ENCODE assay signal across 25 cellular contexts in genomic region chr16:23255000-23255399, GRCh38. TPM values are rescaled to one million over a fixed set of nuclear protein-coding genes. Genes with fewer than 3 reads are reported as not detected.
"Had no signal": no experiment of that assay in that cellular context is flagged by ENCODE, and none has a peak within 500 bp of the region (broad histone marks: within the 10 kb centered on the region; RNA-seq: fewer than 3 reads in every experiment).

No MANE protein-coding gene starts in this region.

- H3K27ac ChIP-seq: adrenal gland, body of pancreas, cardiac muscle cell, KMS-11 had no signal

- H3K4me1 ChIP-seq: adrenal gland, body of pancreas had no signal

- H3K4me3 Mint-ChIP-seq: activated CD4-positive, alpha-beta memory T cell treated with anti-CD3 and anti-CD28 coated beads, Interleukin-2, amount 10 ng/mL, durations not matched to agents 7 days and 5 days; activated naive CD4-positive, alpha-beta T cell treated with anti-CD3 and anti-CD28 coated beads, Interleukin-2, amount 10 ng/mL, durations not matched to agents 7 days and 5 days; activated naive CD8-positive, alpha-beta T cell treated with anti-CD3 and anti-CD28 coated beads, Interleukin-2, amount 10 ng/mL, durations not matched to agents 7 days and 5 days; T-helper 1 cell treated with Interleukin-12 subunit alpha and Interleukin-12 subunit beta and Interleukin-4 antibody, amounts not matched to agents 30 μg/mL and 1 μg/mL, for 36 hours had no signal

- ATAC-seq: activated CD4-positive, CD25-positive, alpha-beta regulatory T cell treated with anti-CD3 and anti-CD28 coated beads, Interleukin-2, amount 50 U/mL, for 24 hours; body of pancreas had no signal

- H3K4me2 ChIP-seq: KMS-11 had no signal

- H3K9me3 ChIP-seq: adrenal gland, body of pancreas had no signal

- H3K27me3 ChIP-seq: adrenal gland, body of pancreas, cardiac muscle cell, MG63 had no signal

- H3K9me3 Mint-ChIP-seq: activated CD4-positive, alpha-beta memory T cell treated with anti-CD3 and anti-CD28 coated beads, Interleukin-2, amount 10 ng/mL, durations not matched to agents 7 days and 5 days; activated naive CD4-positive, alpha-beta T cell treated with anti-CD3 and anti-CD28 coated beads, Interleukin-2, amount 10 ng/mL, durations not matched to agents 7 days and 5 days; activated naive CD8-positive, alpha-beta T cell treated with anti-CD3 and anti-CD28 coated beads, Interleukin-2, amount 10 ng/mL, durations not matched to agents 7 days and 5 days; T-helper 1 cell treated with Interleukin-12 subunit alpha and Interleukin-12 subunit beta and Interleukin-4 antibody, amounts not matched to agents 30 μg/mL and 1 μg/mL, for 36 hours had no signal

- H3K36me3 ChIP-seq: adrenal gland, cardiac muscle cell, MG63 had no signal

- H3K36me3 Mint-ChIP-seq: activated naive CD4-positive, alpha-beta T cell treated with anti-CD3 and anti-CD28 coated beads, Interleukin-2, amount 10 ng/mL, durations not matched to agents 7 days and 5 days; activated naive CD8-positive, alpha-beta T cell treated with anti-CD3 and anti-CD28 coated beads, Interleukin-2, amount 10 ng/mL, durations not matched to agents 7 days and 5 days had no signal

- DNase-seq: activated CD4-positive, alpha-beta memory T cell treated with anti-CD3 and anti-CD28 coated beads, Interleukin-2, amount 10 ng/mL, durations not matched to agents 7 days and 5 days; activated CD4-positive, alpha-beta T cell treated with anti-CD3 and anti-CD28 coated beads, Interleukin-2, amount 50 U/mL, for 1 hour; activated CD8-positive, alpha-beta memory T cell treated with anti-CD3 and anti-CD28 coated beads, Interleukin-2, amount 50 U/mL, for 48 hours; activated gamma-delta T cell; activated naive CD4-positive, alpha-beta T cell treated with anti-CD3 and anti-CD28 coated beads, Interleukin-2, amount 10 ng/mL, durations not matched to agents 7 days and 5 days; activated T-cell treated with anti-CD3 and anti-CD28 coated beads, Interleukin-2, amount 50 U/mL, for 1 hour; adrenal gland; aorta; body of pancreas; MV-4-11; NCI-H1105; NCI-H1436; NCI-H1694 treated with DMSO at 0.1 percent for 48 hours; NCI-H2029 treated with DMSO at 0.1 percent for 48 hours; NCI-H510A treated with DMSO at 0.1 percent for 48 hours; NK-92 treated with Interleukin-12 subunit alpha and Interleukin-12 subunit beta, amount 100 ng/mL, for 24 hours; OCI-M1; SHP77 treated with DMSO at 0.1 percent for 48 hours had no signal

- H3K4me1 Mint-ChIP-seq: activated CD4-positive, alpha-beta memory T cell treated with anti-CD3 and anti-CD28 coated beads, Interleukin-2, amount 10 ng/mL, durations not matched to agents 7 days and 5 days; activated naive CD4-positive, alpha-beta T cell treated with anti-CD3 and anti-CD28 coated beads, Interleukin-2, amount 10 ng/mL, durations not matched to agents 7 days and 5 days; activated naive CD8-positive, alpha-beta T cell treated with anti-CD3 and anti-CD28 coated beads, Interleukin-2, amount 10 ng/mL, durations not matched to agents 7 days and 5 days had no signal

- H3K4me3 ChIP-seq: adrenal gland, body of pancreas, cardiac muscle cell, MG63 had no signal

- H3K27ac Mint-ChIP-seq: activated CD4-positive, alpha-beta memory T cell treated with anti-CD3 and anti-CD28 coated beads, Interleukin-2, amount 10 ng/mL, durations not matched to agents 7 days and 5 days; activated naive CD4-positive, alpha-beta T cell treated with anti-CD3 and anti-CD28 coated beads, Interleukin-2, amount 10 ng/mL, durations not matched to agents 7 days and 5 days; activated naive CD8-positive, alpha-beta T cell treated with anti-CD3 and anti-CD28 coated beads, Interleukin-2, amount 10 ng/mL, durations not matched to agents 7 days and 5 days; T-helper 1 cell treated with Interleukin-12 subunit alpha and Interleukin-12 subunit beta and Interleukin-4 antibody, amounts not matched to agents 30 μg/mL and 1 μg/mL, for 36 hours had no signal

RNA-seq across cellular contexts. Expression of gene SCNN1B, which starts 47.1 kb away (rescaled TPM):
- total RNA-seq: activated CD4-positive, alpha-beta memory T cell treated with anti-CD3 and anti-CD28 coated beads, Interleukin-2, amount 10 ng/mL, durations not matched to agents 7 days and 5 days; activated naive CD8-positive, alpha-beta T cell treated with anti-CD3 and anti-CD28 coated beads, Interleukin-2, amount 10 ng/mL, durations not matched to agents 7 days and 5 days; cardiac muscle cell; SK-MEL-5 had no signal
- polyA plus RNA-seq: cardiac muscle cell had no signal
